In genomic region chr4:105174098-105174497, GRCh38 we compare ENCODE assay signal across 27 cellular contexts.
"Had no signal": no experiment of that assay in that cellular context is flagged by ENCODE, and none has a peak within 500 bp of the region (broad histone marks: within the 10 kb centered on the region; RNA-seq: fewer than 3 reads in every experiment).

No MANE protein-coding gene starts in this region.

- H3K4me1 ChIP-seq: lower lobe of right lung, parathyroid adenoma, psoas muscle, testis, thyroid gland, vagina had no signal

- DNase-seq: hypothalamus; immature natural killer cell; islet precursor cell; left ventricle myocardium superior; lower lobe of right lung; mammary epithelial cell; mesenchymal stem cell; naive thymus-derived CD8-positive, alpha-beta T cell; nucleus accumbens; psoas muscle; stimulated activated CD4-positive, alpha-beta T cell treated with anti-CD3 and anti-CD28 coated beads, Interleukin-12 subunit alpha, Interleukin-12 subunit beta, amount 100 ng/mL, for 4 hours; stimulated activated CD4-positive, alpha-beta T cell treated with anti-CD3 and anti-CD28 coated beads, Interleukin-15, amount 100 ng/mL, for 24 hours; stimulated activated CD4-positive, alpha-beta T cell treated with anti-CD3 and anti-CD28 coated beads, Interleukin-2, amount 100 ng/mL, for 24 hours; stimulated activated CD4-positive, alpha-beta T cell treated with anti-CD3 and anti-CD28 coated beads, Interleukin-4, amount 100 ng/mL, for 1 hour; stimulated activated naive B cell treated with anti-CD40 and anti-IgM and Interleukin-4, amounts not matched to agents 10 μg/mL and 1 μg/mL and 100 μg/mL, for 72 hours; stimulated activated naive CD8-positive, alpha-beta T cell treated with anti-CD3 and anti-CD28 coated beads, Interleukin-15, Interleukin-2, amounts not matched to agents 100 U/mL and 50 U/mL, for 24 hours; stomach; testis; thyroid gland; transverse colon; upper lobe of left lung had no signal

- H3K9me3 ChIP-seq: lower lobe of right lung, psoas muscle, stomach, testis, thyroid gland, upper lobe of left lung, vagina had no signal

- H3K27me3 ChIP-seq: stomach, testis, thyroid gland, transverse colon, upper lobe of left lung, vagina had no signal

- H3K9me3 Mint-ChIP-seq: immature natural killer cell had no signal

- H3K36me3 ChIP-seq: lower lobe of right lung, stomach, thyroid gland, upper lobe of left lung, vagina had no signal

- H3K27ac Mint-ChIP-seq: immature natural killer cell; naive thymus-derived CD8-positive, alpha-beta T cell; nephron; stimulated activated naive B cell treated with anti-CD40 and anti-IgM and Interleukin-4, amounts not matched to agents 10 μg/mL and 1 μg/mL and 100 μg/mL, for 72 hours had no signal

- H3K4me3 ChIP-seq: lower lobe of right lung, psoas muscle, skin epidermis, stomach, testis, thyroid gland, transverse colon, upper lobe of left lung, vagina had no signal

- H3K4me3 Mint-ChIP-seq: immature natural killer cell; naive thymus-derived CD8-positive, alpha-beta T cell; nephron; neural crest cell; stimulated activated naive B cell treated with anti-CD40 and anti-IgM and Interleukin-4, amounts not matched to agents 10 μg/mL and 1 μg/mL and 100 μg/mL, for 72 hours had no signal

- ATAC-seq: left ventricle myocardium superior; lower lobe of right lung; naive thymus-derived CD8-positive, alpha-beta T cell; psoas muscle; sciatic nerve; stimulated activated naive B cell treated with anti-CD40 and anti-IgM and Interleukin-4, amounts not matched to agents 10 μg/mL and 1 μg/mL and 100 μg/mL, for 72 hours; stimulated activated naive CD8-positive, alpha-beta T cell treated with anti-CD3 and anti-CD28 coated beads, Interleukin-15, Interleukin-2, amounts not matched to agents 100 U/mL and 50 U/mL, for 24 hours had no signal

- H3K27me3 Mint-ChIP-seq: naive thymus-derived CD8-positive, alpha-beta T cell; stimulated activated naive B cell treated with anti-CD40 and anti-IgM and Interleukin-4, amounts not matched to agents 10 μg/mL and 1 μg/mL and 100 μg/mL, for 72 hours had no signal

- H3K4me1 Mint-ChIP-seq: nephron, neural crest cell had no signal

- H3K27ac ChIP-seq: lower lobe of right lung, parathyroid adenoma, psoas muscle, skin epidermis, stomach, testis, thyroid gland, transverse colon, upper lobe of left lung, vagina had no signal
